ENCODE assay signal across 20 cellular contexts in the genomic region with DNA sequence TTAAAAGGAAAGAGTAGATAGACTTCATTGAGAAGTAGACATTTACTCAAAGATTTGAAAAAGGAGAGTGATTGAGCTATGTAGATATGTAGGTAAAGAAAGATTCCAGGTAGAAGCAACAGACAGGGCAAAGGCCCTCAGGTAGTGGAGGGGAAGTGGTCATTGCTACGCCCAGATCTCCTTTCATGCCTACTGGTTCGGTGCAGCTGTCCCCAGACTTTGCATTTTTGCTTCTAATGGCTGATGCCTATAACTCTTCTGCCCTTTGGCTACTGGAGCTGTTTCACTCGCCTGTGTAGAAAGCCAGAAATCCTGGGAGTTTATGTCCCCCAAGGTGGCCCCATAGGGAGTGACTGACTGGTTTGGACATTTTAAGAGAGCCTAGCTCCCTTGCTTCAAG. TPM values are rescaled to one million over a fixed set of nuclear protein-coding genes. Genes with fewer than 3 reads are reported as not detected.
DNase-seq lines count a peak whose midpoint lies in the region; ATAC-seq and TF ChIP-seq lines count a peak whose summit lies in the region.
"Had no signal": no experiment of that assay in that cellular context is flagged by ENCODE, and none has a peak within 500 bp of the region (broad histone marks: within the 10 kb centered on the region; RNA-seq: fewer than 3 reads in every experiment).

No MANE protein-coding gene starts in this region.

- no peak overlapping the region for H2BK12ac ChIP-seq in mesenchymal stem cell (ENCODE audit: low read length in 2 of 2)

- no peaks in the 10 kb centered on the region for H3K79me2 ChIP-seq in KMS-11 (ENCODE audit: insufficient read depth, low read depth)

- H2BK15ac ChIP-seq in mesenchymal stem cell (ENCODE audit: low read depth, poor library complexity, severe bottlenecking), result no peak overlapping the region

- DNase-seq in NCI-H1417 treated with DMSO at 0.1 percent for 48 hours (lab: John Stamatoyannopoulos, UW) (no peak), mesenchymal stem cell (no peak), right cardiac atrium (no peak), dermis blood vessel endothelial cell (no peak)
- DNase-seq: activated gamma-delta T cell; AML-193; DMS79 treated with DMSO at 0.1 percent for 48 hours; H9; Kasumi-1; naive thymus-derived CD4-positive, alpha-beta T cell; NCI-H1092 treated with DMSO at 0.1 percent for 48 hours; NCI-H524 treated with DMSO at 0.1 percent for 48 hours; ovary; SHP77 treated with DMSO at 0.1 percent for 48 hours had no signal

- no peaks in the 10 kb centered on the region for H3K79me1 ChIP-seq in mesenchymal stem cell (replicated peaks; ENCODE audit: low read length, poor library complexity, severe bottlenecking)

- no peaks in the 10 kb centered on the region for H4K20me1 ChIP-seq in KMS-11 (ENCODE audit: insufficient read depth)

- no peak overlapping the region for H4K91ac ChIP-seq in mesenchymal stem cell (ENCODE audit: low read length)

- no peak overlapping the region; the same call in 1 of the 2 replicates for H3K27ac ChIP-seq in KMS-11
- no peak overlapping the region for H3K27ac ChIP-seq in mesenchymal stem cell (ENCODE audit: low read length, poor library complexity, severe bottlenecking)
- H3K27ac ChIP-seq in right cardiac atrium (ENCODE audit: low read length), result no peak overlapping the region
- H3K27ac ChIP-seq: ovary, thoracic aorta had no signal

- H3K4ac ChIP-seq in mesenchymal stem cell (ENCODE audit: low read depth in 1 of 2, low read length in 2 of 2), result no peak overlapping the region

- H3K14ac ChIP-seq in mesenchymal stem cell (ENCODE audit: low read length in 2 of 2), result no peak overlapping the region

- 72% methylated on average over 3 of the region's 3 CpGs for WGBS in mesenchymal stem cell
- 83% methylated on average over 3 of the region's 3 CpGs for WGBS in right cardiac atrium

- peak overlapping the region; percentile 33; the same call in 1 of the 2 replicates for H3K4me2 ChIP-seq in KMS-11
- no peak overlapping the region for H3K4me2 ChIP-seq in mesenchymal stem cell (ENCODE audit: low read length, poor library complexity, severe bottlenecking)

- no peak overlapping the region for H2AFZ ChIP-seq in KMS-11 (ENCODE audit: low read depth)
- H2AFZ ChIP-seq in mesenchymal stem cell (ENCODE audit: low read depth, low read length), result no peak overlapping the region

- H3K4me1 ChIP-seq in KMS-11 (ENCODE audit: low read depth, poor library complexity, severe bottlenecking), result peaks cover 21% of the 10 kb centered on the region
- H3K4me1 ChIP-seq in mesenchymal stem cell (ENCODE audit: control insufficient read depth, insufficient read depth, low read depth, low read length), result no peaks in the 10 kb centered on the region
- H3K4me1 ChIP-seq in right cardiac atrium (ENCODE audit: control insufficient read depth, insufficient read depth, low read length), result no peaks in the 10 kb centered on the region

- H3K27me3 ChIP-seq in KMS-11 (ENCODE audit: insufficient read depth, low read depth) (no peaks in the 10 kb centered on the region), mesenchymal stem cell (ENCODE audit: control insufficient read depth in 1 of 2, insufficient read depth in 1 of 2, low read length in 2 of 2) (peaks cover 0 to 10% of the 10 kb centered on the region in 2 experiments), right cardiac atrium (ENCODE audit: control insufficient read depth, insufficient read depth) (no peaks in the 10 kb centered on the region)
- H3K27me3 ChIP-seq: ovary had no signal

- no peak overlapping the region for H2AK5ac ChIP-seq in mesenchymal stem cell (ENCODE audit: low read length, severe bottlenecking)

- H3K4me3 ChIP-seq in KMS-11 (IDR thresholded peaks at IDR 0.05; ENCODE audit: insufficient read depth, low read depth, low read length) (no peak overlapping the region), mesenchymal stem cell (ENCODE audit: insufficient read depth in 1 of 2, low read depth in 1 of 2, low read length in 2 of 2) (no peak overlapping the region), right cardiac atrium (ENCODE audit: low read length) (no peak overlapping the region)
- H3K4me3 ChIP-seq: ovary, thoracic aorta had no signal

- no peak overlapping the region for H3K23ac ChIP-seq in mesenchymal stem cell (ENCODE audit: low read length in 2 of 2)

- H3K9ac ChIP-seq in KMS-11 (no peak overlapping the region), mesenchymal stem cell (ENCODE audit: low read length) (no peak overlapping the region)

- H3K18ac ChIP-seq in mesenchymal stem cell (ENCODE audit: low read depth in 1 of 2, low read length in 2 of 2), result no peak overlapping the region

- peak; percentile 10 for ATAC-seq in GM19328 (IDR thresholded peaks at IDR 0.05; ENCODE audit: unreplicated experiment)
- peak; percentile 34 for ATAC-seq in HG02588 (IDR thresholded peaks at IDR 0.05; ENCODE audit: unreplicated experiment)
- no peak for ATAC-seq in right cardiac atrium
- ATAC-seq: naive thymus-derived CD4-positive, alpha-beta T cell; sciatic nerve; stimulated activated effector memory CD8-positive, alpha-beta T cell treated with anti-CD3 and anti-CD28 coated beads, Interleukin-12 subunit alpha, Interleukin-12 subunit beta, amount 100 ng/mL, for 72 hours had no signal

- no peak overlapping the region for H2BK5ac ChIP-seq in mesenchymal stem cell (ENCODE audit: low read depth, low read length, poor library complexity, severe bottlenecking)

- no peak overlapping the region for H2BK120ac ChIP-seq in mesenchymal stem cell (ENCODE audit: low read depth, low read length)

- TF ChIP-seq CTCF in KMS-11 (conservative IDR thresholded peaks at IDR 0.05; ENCODE audit: low read depth, low read length), result no peak

- intact Hi-C loops in right cardiac atrium (cut with DNase I), result no loop called here

- H3K36me3 ChIP-seq in KMS-11 (ENCODE audit: insufficient read depth) (no peaks in the 10 kb centered on the region), mesenchymal stem cell (ENCODE audit: control insufficient read depth in 1 of 2, insufficient read depth in 2 of 2, low read depth in 1 of 2, low read length in 2 of 2) (no peaks in the 10 kb centered on the region)
- H3K36me3 ChIP-seq: ovary, thoracic aorta had no signal

- no peak overlapping the region for H4K8ac ChIP-seq in mesenchymal stem cell (ENCODE audit: low read length)

- H3K9me3 ChIP-seq in mesenchymal stem cell (ENCODE audit: control insufficient read depth, low read length), result no peaks in the 10 kb centered on the region
- no peaks in the 10 kb centered on the region for H3K9me3 ChIP-seq in right cardiac atrium (ENCODE audit: control insufficient read depth, low read length)
- H3K9me3 ChIP-seq: ovary, thoracic aorta had no signal

RNA-seq across cellular contexts. Expression of gene ARMCX2, which starts 16.9 kb away (rescaled TPM):
- 64.4 TPM for polyA plus RNA-seq in mesenchymal stem cell (2013, experiment 1 of 2)
- 66.8 TPM for polyA plus RNA-seq in mesenchymal stem cell (2013, experiment 2 of 2)
- 10 to 100 TPM; 46.6 to 54.6 (median 50.3) TPM for total RNA-seq in right cardiac atrium
- 27.7 TPM for polyA plus RNA-seq in right cardiac atrium
- 62.5 and 63.8 TPM in 2 replicates for total RNA-seq in dermis blood vessel endothelial cell

RNA-seq across cellular contexts. Expression of gene ARMCX3, which starts 53.6 kb away (rescaled TPM):
- polyA plus RNA-seq in mesenchymal stem cell (2013, experiment 1 of 2), result 65.4 TPM
- 64.8 TPM for polyA plus RNA-seq in mesenchymal stem cell (2013, experiment 2 of 2)
- total RNA-seq in right cardiac atrium (10 to 100 TPM; 67.2 to 79.4 (median 71.9) TPM), dermis blood vessel endothelial cell (62.9 and 73.5 TPM in 2 replicates)
- 42.0 TPM for polyA plus RNA-seq in right cardiac atrium

RNA-seq across cellular contexts. Expression of gene ARMCX6, which starts 58.8 kb away (rescaled TPM):
- 132 TPM for polyA plus RNA-seq in mesenchymal stem cell (2013, experiment 1 of 2)
- 133 TPM for polyA plus RNA-seq in mesenchymal stem cell (2013, experiment 2 of 2)
- total RNA-seq in right cardiac atrium, result 10 to 100 TPM; 27.6 to 45.3 (median 31.4) TPM
- polyA plus RNA-seq in right cardiac atrium, result 30.3 TPM
- 39.2 and 42.0 TPM in 2 replicates for total RNA-seq in dermis blood vessel endothelial cell

Comparison
In these comparisons a context has a peak if more than half of its experiments do, and no peak if none do; other contexts are left out.
1. ATAC-seq: peak in GM19328 (single experiment) and HG02588 (single experiment); none in right cardiac atrium (0 of 2).